9 cellular contexts compared by ENCODE assay signal in the genomic region with DNA sequence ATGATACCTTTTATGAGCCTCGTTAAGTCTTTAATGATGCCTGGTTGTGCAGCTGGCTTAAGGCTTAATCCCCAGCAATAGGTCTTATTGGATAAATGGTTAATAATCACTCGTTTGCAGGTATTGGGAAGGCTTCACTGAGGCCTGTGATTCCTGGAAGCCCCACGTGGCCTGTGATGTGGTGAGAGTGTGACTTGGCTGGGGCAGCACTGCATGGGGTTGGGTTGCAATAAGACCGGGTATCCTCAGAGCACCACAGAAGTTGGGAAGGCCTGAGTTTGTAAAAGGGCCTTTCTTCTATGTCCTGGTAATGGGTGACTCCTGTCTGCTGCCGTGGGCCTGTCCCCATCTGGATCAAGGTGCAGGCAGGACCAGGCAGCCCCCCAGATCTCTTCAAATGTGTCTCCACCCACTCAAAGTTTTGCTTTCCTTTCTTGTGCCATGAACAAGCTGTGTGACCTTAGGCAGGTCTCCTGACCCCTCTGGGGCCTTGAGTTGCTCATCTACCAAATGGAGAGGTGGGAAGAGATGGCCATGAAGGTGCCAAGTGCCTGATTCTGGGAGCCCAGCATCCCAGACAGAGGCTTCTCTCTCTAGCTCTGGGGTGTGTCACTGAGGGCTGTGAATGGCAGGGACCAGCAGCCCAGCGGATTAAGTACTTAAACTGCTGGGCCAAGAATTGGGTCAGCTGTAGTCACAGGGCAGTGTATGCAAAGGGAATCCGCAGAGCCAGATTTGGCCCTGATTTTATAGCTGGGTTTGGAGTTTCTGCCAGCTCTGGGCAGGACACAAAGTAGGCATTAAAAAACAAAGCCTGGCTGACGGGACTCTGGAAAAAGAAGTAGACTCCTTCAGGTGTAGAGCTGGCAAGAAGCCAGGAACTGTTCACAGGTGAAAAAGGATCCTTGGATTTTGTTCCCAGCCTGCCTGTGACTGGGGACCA. TPM values are rescaled to one million over a fixed set of nuclear protein-coding genes. Genes with fewer than 3 reads are reported as not detected.
DNase-seq lines count a peak whose midpoint lies in the region; ATAC-seq and TF ChIP-seq lines count a peak whose summit lies in the region.
"Had no signal": no experiment of that assay in that cellular context is flagged by ENCODE, and none has a peak within 500 bp of the region (broad histone marks: within the 10 kb centered on the region; RNA-seq: fewer than 3 reads in every experiment).

No MANE protein-coding gene starts in this region.

- ATAC-seq in HG02678 (IDR thresholded peaks at IDR 0.05; ENCODE audit: unreplicated experiment), result no peak

- H3K9me3 ChIP-seq in SK-N-MC (ENCODE audit: low read depth, low read length) (no peaks in the 10 kb centered on the region), tibial artery (no peaks in the 10 kb centered on the region)

- H3K4me1 ChIP-seq in tibial artery, result peaks cover 0 to 55% (median 44%) of the 10 kb centered on the region in 4 donors

- H3K27me3 Mint-ChIP-seq in activated T-cell treated with anti-CD3 and anti-CD28 coated beads, Interleukin-2, amount 50 U/mL, for 24 hours, result no peaks in the 10 kb centered on the region
- H3K27me3 Mint-ChIP-seq in immature natural killer cell (ENCODE audit: low read depth in 3 of 3), result peaks cover 0 to 10% (median 3%) of the 10 kb centered on the region in 3 donors

- DNase-seq in activated T-cell treated with anti-CD3 and anti-CD28 coated beads, Interleukin-2, amount 50 U/mL, for 24 hours, result peak; percentile 46
- DNase-seq in activated T-cell treated with anti-CD3 and anti-CD28 coated beads for 4 hours (no peak), SK-N-MC (ENCODE audit: low read depth, low spot score) (no peak), immature natural killer cell (no peak), tibial artery (no peak), cerebellum (ENCODE audit: low spot score) (no peak), COLO829 (ENCODE audit: low spot score) (no peak)
- DNase-seq: retina had no signal

- H3K4me3 ChIP-seq in SK-N-MC (no peak overlapping the region), tibial artery (no peak overlapping the region)

- H3K4me1 Mint-ChIP-seq in activated T-cell treated with anti-CD3 and anti-CD28 coated beads, Interleukin-2, amount 50 U/mL, for 24 hours (ENCODE audit: low read depth), result peaks cover 97% of the 10 kb centered on the region
- peaks cover 88 to 94% of the 10 kb centered on the region in 2 donors for H3K4me1 Mint-ChIP-seq in immature natural killer cell

- H3K27me3 ChIP-seq in tibial artery, result no peaks in the 10 kb centered on the region

- peaks cover 87% of the 10 kb centered on the region for H3K36me3 Mint-ChIP-seq in activated T-cell treated with anti-CD3 and anti-CD28 coated beads, Interleukin-2, amount 50 U/mL, for 24 hours (ENCODE audit: low read depth)
- peaks cover 28 to 39% (median 30%) of the 10 kb centered on the region in 3 donors for H3K36me3 Mint-ChIP-seq in immature natural killer cell

- H3K27ac ChIP-seq in SK-N-MC, result peak overlapping the region; percentile 58; the same call in 1 of the 2 replicates
- H3K27ac ChIP-seq in tibial artery, result peak overlapping the region; percentile 60 to 73

- H3K27ac Mint-ChIP-seq in activated T-cell treated with anti-CD3 and anti-CD28 coated beads, Interleukin-2, amount 50 U/mL, for 24 hours, result peak overlapping the region; percentile 91
- H3K27ac Mint-ChIP-seq in immature natural killer cell, result peak overlapping the region; percentile 75 to 91 (median 87)

- TF ChIP-seq CTCF in tibial artery (IDR thresholded peaks at IDR 0.05), result no peak

- intact Hi-C loops in tibial artery (cut with DNase I; ENCODE audit: low total_unique reads), result no loop called here

- H3K4me3 Mint-ChIP-seq in activated T-cell treated with anti-CD3 and anti-CD28 coated beads, Interleukin-2, amount 50 U/mL, for 24 hours, result no peak overlapping the region
- peak overlapping the region in 4 of 5 donors; percentile 49 to 62 (median 57) for H3K4me3 Mint-ChIP-seq in immature natural killer cell

- H3K9me3 Mint-ChIP-seq in activated T-cell treated with anti-CD3 and anti-CD28 coated beads, Interleukin-2, amount 50 U/mL, for 24 hours, result peaks cover 8% of the 10 kb centered on the region
- no peaks in the 10 kb centered on the region for H3K9me3 Mint-ChIP-seq in immature natural killer cell

- H3K9ac ChIP-seq in SK-N-MC (ENCODE audit: insufficient read length), result no peak overlapping the region

- H3K36me3 ChIP-seq in SK-N-MC (ENCODE audit: insufficient read depth, low read length) (peaks cover 91% of the 10 kb centered on the region), tibial artery (peaks cover 41 to 48% (median 45%) of the 10 kb centered on the region in 3 donors)

RNA-seq across cellular contexts. Expression of a gene that starts 24.4 kb away (rescaled TPM):
- polyA plus RNA-seq in immature natural killer cell, result 100 to 1,000 TPM; 101 to 137 (median 129) TPM
- total RNA-seq in cerebellum, result 71.4 TPM
